Comparison of ENCODE assay signal across 8 cellular contexts in genomic region chr10:21516270-21517131, GRCh38. TPM values are rescaled to one million over a fixed set of nuclear protein-coding genes. Genes with fewer than 3 reads are reported as not detected.
DNase-seq lines count a peak whose midpoint lies in the region; ATAC-seq and TF ChIP-seq lines count a peak whose summit lies in the region.

No MANE protein-coding gene starts in this region.

- H3K27ac ChIP-seq in HCT116 (ENCODE audit: low read depth, low read length) (peak overlapping the region; percentile 47; the same call in 1 of the 2 replicates), esophagus squamous epithelium (peak overlapping the region; percentile 76 to 100 (median 92))

- H3K4me3 ChIP-seq in HCT116 (replicated peaks in 1 of 2; ENCODE audit: low read depth in 1 of 2, low read length in 2 of 2), result peak overlapping the region; percentile 51 to 63
- peak overlapping the region; percentile 66 for H3K4me3 ChIP-seq in MG63
- H3K4me3 ChIP-seq in esophagus squamous epithelium, result peak overlapping the region; percentile 53 to 70 (median 65)

- H3K4me1 ChIP-seq in HCT116 (ENCODE audit: control insufficient read depth in 1 of 2, insufficient read depth in 2 of 2, low read length in 2 of 2) (peaks cover 13 to 30% of the 10 kb centered on the region in 2 experiments; a peak in 3 of 4 replicates), esophagus squamous epithelium (peaks cover 15 to 80% (median 19%) of the 10 kb centered on the region in 3 donors)

- POLR2A ChIA-PET in HCT116 (lab: Charles Lee), result interaction anchor here (0.7 kb wide), 1 partner anchor 19 kb away, joined by 3 read pairs; no protein-coding TSS in a partner anchor

- no peaks in the 10 kb centered on the region for H3K27me3 ChIP-seq in HCT116 (ENCODE audit: insufficient read depth, low read length)
- H3K27me3 ChIP-seq in MG63, result no peaks in the 10 kb centered on the region
- peaks cover 0 to 32% (median 0%) of the 10 kb centered on the region in 4 donors for H3K27me3 ChIP-seq in esophagus squamous epithelium

- peak; percentile 67 for ATAC-seq in HCT116

- WGBS in esophagus squamous epithelium, 2 donors, result 0% methylated on average over 2 to 20 of the region's 85 CpGs

- H3K36me3 ChIP-seq in HCT116 (ENCODE audit: control insufficient read depth in 1 of 2, insufficient read depth in 2 of 2, low read length in 2 of 2) (no peaks in the 10 kb centered on the region), MG63 (no peaks in the 10 kb centered on the region), esophagus squamous epithelium (no peaks in the 10 kb centered on the region)

- DNase-seq in NCI-H1105 treated with DMSO at 0.1 percent for 48 hours (lab: John Stamatoyannopoulos, UW), result peak; percentile 43
- DNase-seq in NCI-H1105 (lab: John Stamatoyannopoulos, UW), result no peak
- no peak for DNase-seq in HCT116 (ENCODE audit: low read depth, low spot score)
- DNase-seq in MG63, result peak; percentile 75
- DNase-seq in activated T-cell treated with anti-CD3 and anti-CD28 coated beads, Interleukin-2, amount 50 U/mL, for 1 hour, result peak; percentile 67
- DNase-seq in esophagus squamous epithelium (lab: John Stamatoyannopoulos, UW), result no peak
- peak; percentile 81 for DNase-seq in myocyte (ENCODE audit: low read depth)
- DNase-seq in ureter (ENCODE audit: low spot score), result peak; percentile 64

- peak overlapping the region; percentile 49 for H3K9ac ChIP-seq in HCT116 (ENCODE audit: low read length)

- intact Hi-C loops in HCT116 (cut with micrococcal nuclease), result loop anchor here (5.0 kb wide), 1 partner anchor 239 kb away; no protein-coding TSS in a partner anchor
- intact Hi-C loops in esophagus squamous epithelium (cut with DNase I), result loop anchor here (10.0 kb wide), 1 partner anchor 718 kb away; no protein-coding TSS in a partner anchor

- no peak overlapping the region for H2AFZ ChIP-seq in HCT116 (ENCODE audit: low read depth, low read length, poor library complexity, severe bottlenecking)

- TF ChIP-seq POLR2A in HCT116 (IDR thresholded peaks at IDR 0.05; ENCODE audit: borderline replicate concordance, extremely low read depth, insufficient read depth, insufficient read length) (no peak), esophagus squamous epithelium (IDR thresholded peaks at IDR 0.05) (no peak)

- no peaks in the 10 kb centered on the region for H3K9me3 ChIP-seq in HCT116 (ENCODE audit: control insufficient read depth in 1 of 2, insufficient read depth in 1 of 2, low read depth in 1 of 2, low read length in 2 of 2)
- no peaks in the 10 kb centered on the region for H3K9me3 ChIP-seq in MG63
- H3K9me3 ChIP-seq in esophagus squamous epithelium, result no peaks in the 10 kb centered on the region

- no peaks in the 10 kb centered on the region for H4K20me1 ChIP-seq in HCT116 (ENCODE audit: insufficient read depth)

- H3K79me2 ChIP-seq in HCT116 (ENCODE audit: insufficient read depth, low read length), result no peaks in the 10 kb centered on the region

- RAD21 ChIA-PET in HCT116 (lab: Charles Lee; ENCODE audit: low non-redundant PET in 1 of 2, low total read pairs in 2 of 2, uncharacterized antibody in 2 of 2, unreplicated experiment in 2 of 2), result interaction anchor here in 1 of 2 experiments (0.5 kb wide), 1 partner anchor 18 kb away, joined by 4 read pairs; the partner anchor contains the start of gene MLLT10

- H3K9me2 ChIP-seq in HCT116 (ENCODE audit: insufficient read depth), result no peaks in the 10 kb centered on the region

- no peak for TF ChIP-seq CTCF in HCT116 (IDR thresholded peaks at IDR 0.05 in 2 of 3, conservative IDR thresholded peaks at IDR 0.05 in 1 of 3; ENCODE audit: borderline replicate concordance in 1 of 3, insufficient read depth in 1 of 3, low read depth in 2 of 3, low read length in 2 of 3)
- no peak for TF ChIP-seq CTCF in esophagus squamous epithelium (IDR thresholded peaks at IDR 0.05)

- H3K4me2 ChIP-seq in HCT116 (ENCODE audit: low read length), result peak overlapping the region; percentile 92

- TF ChIP-seq RAD21 in HCT116 (IDR thresholded peaks at IDR 0.05; ENCODE audit: low read depth), result no peak

- BruUV-seq in HCT116 (replicated peaks; lab: Mats Ljungman, UMichigan), result no TSS peak

- CTCF ChIA-PET in HCT116 (lab: Charles Lee), result no interaction called here

TF ChIP-seq in HCT116, 20 proteins besides CTCF, POLR2A, EP300 and RAD21:
- no peak for TF ChIP-seq EGR1 (IDR thresholded peaks at IDR 0.05; ENCODE audit: low read depth)
- TF ChIP-seq EZH2phosphoT487 (IDR thresholded peaks at IDR 0.05; ENCODE audit: borderline replicate concordance), result no peak
- no peak for TF ChIP-seq CBX3 (IDR thresholded peaks at IDR 0.05; ENCODE audit: low read depth)
- no peak for TF ChIP-seq ZNF274 (IDR thresholded peaks at IDR 0.05; ENCODE audit: low read depth, low read length)
- TF ChIP-seq ELF1 (IDR thresholded peaks at IDR 0.05; ENCODE audit: borderline replicate concordance, low read depth), result no peak
- no peak for TF ChIP-seq MAX (IDR thresholded peaks at IDR 0.05)
TF ChIP-seq in HCT116: peak in this region for 0.

RNA-seq across cellular contexts. Expression of gene SKIDA1, which starts 9.0 kb away (rescaled TPM):
- total RNA-seq in HCT116 (2021; ENCODE audit: unreplicated experiment) (0.34 TPM), esophagus squamous epithelium (under 1 TPM in 3 of 4 donors, not detected in 1; 0.53 to 0.57 (median 0.57) TPM), myocyte (0.26 and 0.37 TPM in 2 replicates), ureter (3.6 TPM)
- 0.12 and 0.20 TPM in 2 replicates for polyA plus RNA-seq in HCT116 (2012)
- 2.0 and 3.1 TPM in 2 replicates for total RNA-seq in MG63 (2014; rRNA removed; shearing (Covaris generic); ENCODE audit: low replicate concordance)
- 0.16 TPM for polyA plus RNA-seq in myocyte (2012)

RNA-seq across cellular contexts. Expression of gene MLLT10, which starts 17.5 kb away (rescaled TPM):
- total RNA-seq in HCT116 (2021; ENCODE audit: unreplicated experiment), result 45.2 TPM
- 17.3 and 25.3 TPM in 2 replicates for polyA plus RNA-seq in HCT116 (2012)
- total RNA-seq in MG63 (2014; rRNA removed; shearing (Covaris generic); ENCODE audit: low replicate concordance), result 15.2 and 22.5 TPM in 2 replicates
- 10 to 100 TPM; 22.7 to 49.6 (median 32.4) TPM for total RNA-seq in esophagus squamous epithelium
- 15.5 and 20.4 TPM in 2 replicates for total RNA-seq in myocyte
- polyA plus RNA-seq in myocyte (2012), result 13.4 TPM
- total RNA-seq in ureter, result 83.7 TPM

Comparison
In these comparisons a context has a peak if more than half of its experiments do, and no peak if none do; other contexts are left out.
1. DNase-seq: peak in NCI-H1105 treated with DMSO at 0.1 percent for 48 hours (single experiment), MG63 (single experiment), activated T-cell treated with anti-CD3 and anti-CD28 coated beads, Interleukin-2, amount 50 U/mL, for 1 hour (single experiment), myocyte (single experiment) and ureter (single experiment); none in NCI-H1105 (single experiment), HCT116 (single experiment) and esophagus squamous epithelium (single experiment).
2. Peak in every context shown above with its lines, with median percentiles within 50 percentile points of each other: H3K4me3 ChIP-seq.